In genomic region chr20:57215826-57216471, GRCh38 we compare ENCODE assay signal across 20 cellular contexts. TPM values are rescaled to one million over a fixed set of nuclear protein-coding genes. Genes with fewer than 3 reads are reported as not detected.
"Had no signal": no experiment of that assay in that cellular context is flagged by ENCODE, and none has a peak within 500 bp of the region (broad histone marks: within the 10 kb centered on the region; RNA-seq: fewer than 3 reads in every experiment).

No MANE protein-coding gene starts in this region.

- H3K36me3 ChIP-seq: colonic mucosa, gastroesophageal sphincter, right lobe of liver, transverse colon had no signal

- H3K27ac ChIP-seq: colonic mucosa, esophagus squamous epithelium, gastroesophageal sphincter, hepatocyte, psoas muscle, right lobe of liver, testis, transverse colon had no signal

- H3K4me2 ChIP-seq: hepatocyte had no signal

- H3K79me2 ChIP-seq: hepatocyte had no signal

- H2AFZ ChIP-seq: hepatocyte had no signal

- H3K4me1 Mint-ChIP-seq: stimulated activated memory B cell treated with anti-CD40 and anti-IgM and Interleukin-4, amounts not matched to agents 10 μg/mL and 1 μg/mL and 100 μg/mL, for 72 hours; stimulated activated naive CD8-positive, alpha-beta T cell treated with anti-CD3 and anti-CD28 coated beads, Interleukin-15, amount 100 ng/mL, for 72 hours had no signal

- H3K27me3 ChIP-seq: colonic mucosa, hepatocyte, right lobe of liver, testis, transverse colon had no signal

- H3K27ac Mint-ChIP-seq: naive thymus-derived CD4-positive, alpha-beta T cell; stimulated activated memory B cell treated with anti-CD40 and anti-IgM and Interleukin-4, amounts not matched to agents 10 μg/mL and 1 μg/mL and 100 μg/mL, for 72 hours; stimulated activated naive CD8-positive, alpha-beta T cell treated with anti-CD3 and anti-CD28 coated beads, Interleukin-15, amount 100 ng/mL, for 72 hours had no signal

- H3K9me3 ChIP-seq: colonic mucosa, esophagus squamous epithelium, gastroesophageal sphincter, psoas muscle, right lobe of liver, testis, transverse colon had no signal

- H3K4me3 ChIP-seq: colonic mucosa, esophagus squamous epithelium, gastroesophageal sphincter, hepatocyte, psoas muscle, right lobe of liver, testis, transverse colon had no signal

- H3K9me3 Mint-ChIP-seq: naive thymus-derived CD4-positive, alpha-beta T cell; stimulated activated memory B cell treated with anti-CD40 and anti-IgM and Interleukin-4, amounts not matched to agents 10 μg/mL and 1 μg/mL and 100 μg/mL, for 72 hours; stimulated activated naive CD8-positive, alpha-beta T cell treated with anti-CD3 and anti-CD28 coated beads, Interleukin-15, amount 100 ng/mL, for 72 hours had no signal

- H3K4me3 Mint-ChIP-seq: naive thymus-derived CD4-positive, alpha-beta T cell; stimulated activated memory B cell treated with anti-CD40 and anti-IgM and Interleukin-4, amounts not matched to agents 10 μg/mL and 1 μg/mL and 100 μg/mL, for 72 hours; stimulated activated naive CD8-positive, alpha-beta T cell treated with anti-CD3 and anti-CD28 coated beads, Interleukin-15, amount 100 ng/mL, for 72 hours had no signal

- H3K4me1 ChIP-seq: psoas muscle, right lobe of liver, testis had no signal

- DNase-seq: cerebellar nuclear complex; colonic mucosa; dermis blood vessel endothelial cell; esophagus squamous epithelium; foreskin fibroblast; head of caudate nucleus; mammary epithelial cell; naive thymus-derived CD4-positive, alpha-beta T cell; retina; right lobe of liver; stimulated activated CD4-positive, alpha-beta T cell treated with anti-CD3 and anti-CD28 coated beads, Interleukin-4, amount 100 ng/mL, for 1 hour; stimulated activated naive CD8-positive, alpha-beta T cell treated with anti-CD3 and anti-CD28 coated beads, Interleukin-15, amount 100 ng/mL, for 72 hours; testis; transverse colon had no signal

- ATAC-seq: gastroesophageal sphincter; left lobe of liver; naive thymus-derived CD4-positive, alpha-beta T cell; psoas muscle; right lobe of liver; stimulated activated memory B cell treated with anti-CD40 and anti-IgM and Interleukin-4, amounts not matched to agents 10 μg/mL and 1 μg/mL and 100 μg/mL, for 72 hours; stimulated activated naive CD8-positive, alpha-beta T cell treated with anti-CD3 and anti-CD28 coated beads, Interleukin-15, amount 100 ng/mL, for 72 hours had no signal

- H3K36me3 Mint-ChIP-seq: naive thymus-derived CD4-positive, alpha-beta T cell; stimulated activated memory B cell treated with anti-CD40 and anti-IgM and Interleukin-4, amounts not matched to agents 10 μg/mL and 1 μg/mL and 100 μg/mL, for 72 hours had no signal

RNA-seq across cellular contexts. Expression of gene BMP7, which starts 50.5 kb away (rescaled TPM):
- total RNA-seq: dermis blood vessel endothelial cell; mononuclear cell; naive thymus-derived CD4-positive, alpha-beta T cell; psoas muscle; right lobe of liver had no signal
- polyA plus RNA-seq: mammary epithelial cell; naive thymus-derived CD4-positive, alpha-beta T cell had no signal
